ENCODE assay signal across 12 cellular contexts in the genomic region with DNA sequence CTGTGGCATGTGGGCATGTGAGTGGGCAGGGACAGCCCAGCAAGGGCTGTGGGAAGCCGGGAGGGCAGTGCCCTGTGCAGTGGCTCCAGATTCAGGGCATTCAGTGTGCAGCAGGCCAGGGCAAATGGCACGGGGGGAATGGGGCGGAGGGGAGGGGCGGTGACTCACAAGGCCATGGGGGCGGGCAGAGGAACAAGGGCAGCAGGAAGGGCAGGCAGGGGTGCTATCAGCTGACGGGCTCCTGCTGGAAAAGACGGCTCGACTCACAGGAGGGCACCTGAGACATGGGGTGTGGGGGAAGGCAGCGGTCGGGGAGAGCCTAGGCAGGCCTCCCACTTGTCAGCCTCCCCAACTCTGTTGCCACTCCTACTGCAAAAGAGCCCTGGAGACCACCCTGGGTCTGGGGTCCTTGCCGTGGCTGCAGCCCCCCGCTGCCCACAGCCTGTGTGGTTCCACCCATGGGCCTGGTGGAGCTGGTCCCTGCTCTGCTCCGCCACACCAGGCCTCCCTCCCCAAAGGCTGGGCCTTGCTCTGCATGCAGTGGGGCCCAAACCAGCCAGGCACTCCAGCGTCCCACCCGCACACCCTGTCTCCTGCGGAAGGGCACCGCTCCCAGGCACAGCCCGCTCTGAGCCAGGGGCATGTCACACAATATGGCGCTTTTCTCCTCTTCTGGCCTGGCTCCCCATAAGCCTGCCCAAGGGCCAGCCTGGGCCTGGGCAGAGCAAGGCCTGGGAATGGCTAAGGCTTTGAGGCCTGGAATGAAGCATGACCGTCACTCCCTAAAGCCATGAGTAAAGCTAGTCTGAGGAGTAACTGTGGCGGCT. TPM values are rescaled to one million over a fixed set of nuclear protein-coding genes. Genes with fewer than 3 reads are reported as not detected.
DNase-seq lines count a peak whose midpoint lies in the region; ATAC-seq, FAIRE-seq and TF ChIP-seq lines count a peak whose summit lies in the region.
"Had no signal": no experiment of that assay in that cellular context is flagged by ENCODE, and none has a peak within 500 bp of the region (broad histone marks: within the 10 kb centered on the region; RNA-seq: fewer than 3 reads in every experiment).

No MANE protein-coding gene starts in this region.

- FAIRE-seq in D721Med (lab: Jason Lieb, UNC): no peak
- FAIRE-seq: astrocyte had no signal

- H3K36me3 ChIP-seq in HEK293 (ENCODE audit: control insufficient read depth in 2 of 2, insufficient read depth in 1 of 2, low read length in 2 of 2): peaks cover 0 to 9% of the 10 kb centered on the region in 2 experiments; a peak in 1 of 3 replicates
- H3K36me3 ChIP-seq in body of pancreas (replicated peaks in 1 of 2; ENCODE audit: insufficient read depth in 1 of 2, low read depth in 2 of 2): no peaks in the 10 kb centered on the region
- no peaks in the 10 kb centered on the region for H3K36me3 ChIP-seq in skeletal muscle satellite cell (ENCODE audit: insufficient read depth, low read length)
- H3K36me3 ChIP-seq in Karpas-422 (ENCODE audit: insufficient read depth, low read length): no peaks in the 10 kb centered on the region

- CTCF ChIA-PET in HEK293 (lab: Yijun Ruan, JAX): no interaction called here

- H3K27ac ChIP-seq in HEK293 (ENCODE audit: extremely low read depth, low read depth, low read length) (no peak overlapping the region), body of pancreas (peak overlapping the region in 3 of 4 donors; percentile 12 to 38 (median 19)), Karpas-422 (ENCODE audit: low read length) (no peak overlapping the region)

- peak; percentile 60 for ATAC-seq in body of pancreas
- no peak for ATAC-seq in GM21515 (IDR thresholded peaks at IDR 0.05; ENCODE audit: unreplicated experiment)
- ATAC-seq: activated T-cell treated with anti-CD3 and anti-CD28 coated beads, Interleukin-2, amount 50 U/mL, for 72 hours had no signal

- H3K79me2 ChIP-seq in Karpas-422 (ENCODE audit: low read length): no peaks in the 10 kb centered on the region

- H3K4me3 ChIP-seq in HEK293 (ENCODE audit: low read depth, low read length) (no peak overlapping the region), body of pancreas (no peak overlapping the region), skeletal muscle satellite cell (ENCODE audit: low read length) (no peak overlapping the region), Karpas-422 (ENCODE audit: low read length) (no peak overlapping the region)

- H3K9ac ChIP-seq in skeletal muscle satellite cell (ENCODE audit: low read depth, low read length): peak overlapping the region; percentile 26
- H3K9ac ChIP-seq in Karpas-422 (ENCODE audit: low read length): no peak overlapping the region

- no peaks in the 10 kb centered on the region for H3K9me2 ChIP-seq in Karpas-422 (replicated peaks; ENCODE audit: insufficient read depth, low read length)

- intact Hi-C loops in body of pancreas (cut with DNase I): no loop called here

- POLR2A ChIA-PET in HEK293 (lab: Yijun Ruan, JAX): no interaction called here

- WGBS in body of pancreas, 2 donors: 33 to 67% methylated on average over 10 to 17 of the region's 21 CpGs

- DNase-seq in body of pancreas: peak; percentile 56 to 78 (median 73)
- peak; percentile 24 for DNase-seq in kidney glomerular epithelial cell (lab: John Stamatoyannopoulos, UW)
- DNase-seq in DMS79 (lab: John Stamatoyannopoulos, UW): no peak
- DNase-seq in Karpas-422: no peak
- no peak for DNase-seq in D721Med (ENCODE audit: insufficient read length, low spot score)
- DNase-seq: activated CD4-positive, CD25-positive, alpha-beta regulatory T cell; activated T-cell treated with anti-CD3 and anti-CD28 coated beads, Interleukin-2, amount 50 U/mL, for 72 hours; NCI-H1417 treated with DMSO at 0.1 percent for 48 hours had no signal

- no peak overlapping the region for H3K4me2 ChIP-seq in skeletal muscle satellite cell (ENCODE audit: low read length)
- no peak overlapping the region for H3K4me2 ChIP-seq in Karpas-422 (ENCODE audit: low read depth, low read length, poor library complexity, severe bottlenecking)

- H3K27me3 ChIP-seq in body of pancreas: no peaks in the 10 kb centered on the region
- H3K27me3 ChIP-seq in skeletal muscle satellite cell (ENCODE audit: control insufficient read depth, insufficient read depth, low read length): no peaks in the 10 kb centered on the region
- H3K27me3 ChIP-seq in Karpas-422 (ENCODE audit: low read length): no peaks in the 10 kb centered on the region

- TF ChIP-seq POLR2A in body of pancreas (IDR thresholded peaks at IDR 0.05): no peak

- no peaks in the 10 kb centered on the region for H3K4me1 ChIP-seq in HEK293 (ENCODE audit: control insufficient read depth, insufficient read depth, low read length)
- H3K4me1 ChIP-seq in body of pancreas: peaks cover 43% of the 10 kb centered on the region
- peaks cover 9% of the 10 kb centered on the region for H3K4me1 ChIP-seq in skeletal muscle satellite cell (ENCODE audit: control insufficient read depth, insufficient read depth, low read length)
- H3K4me1 ChIP-seq in Karpas-422 (ENCODE audit: low read length): no peaks in the 10 kb centered on the region

- H3K9me3 ChIP-seq in HEK293 (ENCODE audit: control insufficient read depth, insufficient read depth, low read depth, low read length): no peaks in the 10 kb centered on the region
- H3K9me3 ChIP-seq in body of pancreas: no peaks in the 10 kb centered on the region
- H3K9me3 ChIP-seq in skeletal muscle satellite cell (replicated peaks; ENCODE audit: low read length): no peaks in the 10 kb centered on the region
- H3K9me3 ChIP-seq in Karpas-422 (ENCODE audit: low read length): no peaks in the 10 kb centered on the region

- H4K20me1 ChIP-seq in Karpas-422 (ENCODE audit: insufficient read depth, low read depth, low read length): peaks cover 43% of the 10 kb centered on the region

- H2AFZ ChIP-seq in Karpas-422 (ENCODE audit: low read length): no peak overlapping the region

- TF ChIP-seq CTCF in HEK293 (tag by site-specific recombination; IDR thresholded peaks at IDR 0.05): no peak
- no peak for TF ChIP-seq CTCF in body of pancreas (IDR thresholded peaks at IDR 0.05)
- no peak for TF ChIP-seq CTCF in D721Med (IDR thresholded peaks at IDR 0.05; ENCODE audit: insufficient read depth, missing control alignments)

TF ChIP-seq in HEK293, 187 proteins besides CTCF, POLR2A, EP300 and RAD21:
- 0 out of 2 replicates have a peak, but pooled peaks have one; percentile 32 for TF ChIP-seq EGR2 (tag by site-specific recombination; IDR thresholded peaks at IDR 0.05; ENCODE audit: low read depth)
- TF ChIP-seq ZFHX2 (tag by site-specific recombination; conservative IDR thresholded peaks at IDR 0.05): peak; percentile 48
- TF ChIP-seq ZIC2 (tag by site-specific recombination; IDR thresholded peaks at IDR 0.05): peak; percentile 83
- TF ChIP-seq ZNF239 (tag by site-specific recombination; IDR thresholded peaks at IDR 0.05): no peak
- no peak for TF ChIP-seq ZNF37A (tag by site-specific recombination; IDR thresholded peaks at IDR 0.05)
- TF ChIP-seq HOXA7 (CRISPR knock-in tag; IDR thresholded peaks at IDR 0.05; ENCODE audit: borderline replicate concordance): no peak

RNA-seq across cellular contexts. Expression of a gene that starts 25.9 kb away (rescaled TPM):
- 10 to 100 TPM; 25.4 to 44.8 TPM for total RNA-seq in body of pancreas
- total RNA-seq in skeletal muscle satellite cell (2012; rRNA removed): 12.4 and 20.3 TPM in 2 replicates
- 3.3 and 5.9 TPM in 2 replicates for total RNA-seq in Karpas-422 (2014; rRNA removed; shearing (Covaris generic); ENCODE audit: low replicate concordance)

Comparison
In these comparisons a context has a peak if more than half of its experiments do, and no peak if none do; other contexts are left out.
1. H3K27ac ChIP-seq: peak in body of pancreas (3 of 4); none in HEK293 (single experiment) and Karpas-422 (single experiment).
2. DNase-seq: peak in body of pancreas (4 of 4) and kidney glomerular epithelial cell (single experiment); none in DMS79 (single experiment), Karpas-422 (single experiment) and D721Med (single experiment).